Comparison of ENCODE assay signal across 8 cellular contexts in genomic region chr11:130069684-130070108, GRCh38. TPM values are rescaled to one million over a fixed set of nuclear protein-coding genes. Genes with fewer than 3 reads are reported as not detected.
DNase-seq lines count a peak whose midpoint lies in the region; FAIRE-seq and TF ChIP-seq lines count a peak whose summit lies in the region.

Gene APLP2, plus strand, starts transcription at chr11:130069894. Its CDS starts 84 bp downstream, at chr11:130069978.

- H3K9me2 ChIP-seq in MM.1S (replicated peaks; ENCODE audit: insufficient read depth, low read length), result no peaks in the 10 kb centered on the region

- H2AFZ ChIP-seq in MM.1S (ENCODE audit: low read length), result peak within 1 kb of the TSS; percentile 94

- peaks cover 3% of the 10 kb centered on the region for H3K27me3 Mint-ChIP-seq in nephron progenitor cell (ENCODE audit: low read depth, poor library complexity)
- peaks cover 11% of the 10 kb centered on the region for H3K27me3 Mint-ChIP-seq in stimulated activated naive CD8-positive, alpha-beta T cell treated with anti-CD3 and anti-CD28 coated beads, Interleukin-15, Interleukin-2, amounts not matched to agents 100 ng/mL and 50 ng/mL, for 24 hours

- peak within 1 kb of the TSS; percentile 58; the same call in 1 of the 2 replicates for H3K9ac ChIP-seq in MM.1S (ENCODE audit: low read length)

- peaks cover 14% of the 10 kb centered on the region for H3K4me1 ChIP-seq in MM.1S (ENCODE audit: low read length)

- H3K9me3 Mint-ChIP-seq in nephron progenitor cell, result peaks cover 3% of the 10 kb centered on the region
- H3K9me3 Mint-ChIP-seq in stimulated activated naive CD8-positive, alpha-beta T cell treated with anti-CD3 and anti-CD28 coated beads, Interleukin-15, Interleukin-2, amounts not matched to agents 100 ng/mL and 50 ng/mL, for 24 hours, result no peaks in the 10 kb centered on the region

- no peaks in the 10 kb centered on the region for H4K20me1 ChIP-seq in MM.1S (ENCODE audit: insufficient read depth, low read length)

- peak; percentile 99 for DNase-seq in HCEC 1CT
- peak; percentile 99 for DNase-seq in MM.1S
- peak; percentile 95 for DNase-seq in SHP77 treated with DMSO at 0.1 percent for 48 hours (lab: John Stamatoyannopoulos, UW)
- DNase-seq in activated effector memory CD4-positive, alpha-beta T cell treated with anti-CD3 and anti-CD28 coated beads, Interleukin-2, amount 50 U/mL, for 16 hours, result peak; percentile 99
- peak; percentile 98 for DNase-seq in fibroblast of the aortic adventitia (ENCODE audit: low read depth)
- peak; percentile 99 for DNase-seq in nephron progenitor cell

- peak within 1 kb of the TSS; percentile 77 for H3K27ac Mint-ChIP-seq in nephron progenitor cell
- H3K27ac Mint-ChIP-seq in stimulated activated naive CD8-positive, alpha-beta T cell treated with anti-CD3 and anti-CD28 coated beads, Interleukin-15, Interleukin-2, amounts not matched to agents 100 ng/mL and 50 ng/mL, for 24 hours, result peak within 1 kb of the TSS; percentile 63

- H3K4me3 ChIP-seq in MM.1S (ENCODE audit: low read length), result peak within 1 kb of the TSS; percentile 81
- peak within 1 kb of the TSS; percentile 86 for H3K4me3 ChIP-seq in fibroblast of the aortic adventitia (ENCODE audit: low read depth, low read length)

- H3K36me3 Mint-ChIP-seq in nephron progenitor cell (ENCODE audit: low read depth), result peaks cover 12% of the 10 kb centered on the region
- no peaks in the 10 kb centered on the region for H3K36me3 Mint-ChIP-seq in stimulated activated naive CD8-positive, alpha-beta T cell treated with anti-CD3 and anti-CD28 coated beads, Interleukin-15, Interleukin-2, amounts not matched to agents 100 ng/mL and 50 ng/mL, for 24 hours (ENCODE audit: low read depth)

- H3K4me1 Mint-ChIP-seq in nephron progenitor cell, result peaks cover 48% of the 10 kb centered on the region
- peaks cover 30% of the 10 kb centered on the region for H3K4me1 Mint-ChIP-seq in stimulated activated naive CD8-positive, alpha-beta T cell treated with anti-CD3 and anti-CD28 coated beads, Interleukin-15, Interleukin-2, amounts not matched to agents 100 ng/mL and 50 ng/mL, for 24 hours (ENCODE audit: low read depth)

- H3K4me2 ChIP-seq in MM.1S (ENCODE audit: low read depth, low read length), result peak within 1 kb of the TSS; percentile 97

- peak within 1 kb of the TSS; percentile 94 for H3K4me3 Mint-ChIP-seq in nephron progenitor cell
- peak within 1 kb of the TSS; percentile 86 for H3K4me3 Mint-ChIP-seq in stimulated activated naive CD8-positive, alpha-beta T cell treated with anti-CD3 and anti-CD28 coated beads, Interleukin-15, Interleukin-2, amounts not matched to agents 100 ng/mL and 50 ng/mL, for 24 hours

- peaks cover 13% of the 10 kb centered on the region for H3K79me2 ChIP-seq in MM.1S (ENCODE audit: low read length)

- H3K36me3 ChIP-seq in MM.1S (replicated peaks; ENCODE audit: insufficient read depth, low read length), result no peaks in the 10 kb centered on the region

- no peaks in the 10 kb centered on the region for H3K27me3 ChIP-seq in MM.1S (replicated peaks; ENCODE audit: insufficient read depth, low read length)

- TF ChIP-seq CTCF in MM.1S (IDR thresholded peaks at IDR 0.05; ENCODE audit: low read length) (no peak), fibroblast of the aortic adventitia (IDR thresholded peaks at IDR 0.05; ENCODE audit: insufficient read depth, low read length) (no peak), nephron progenitor cell (IDR thresholded peaks at IDR 0.05) (no peak)

- peak within 1 kb of the TSS; percentile 45; the same call in 1 of the 2 replicates for H3K27ac ChIP-seq in MM.1S (ENCODE audit: low read length)

- peak; percentile 71 for FAIRE-seq in G401.6 (lab: Jason Lieb, UNC)

- H3F3A ChIP-seq in MM.1S (ENCODE audit: insufficient read depth, low read length), result peaks cover 8% of the 10 kb centered on the region; the same call in 1 of the 2 replicates

- H3K9me3 ChIP-seq in MM.1S (replicated peaks; ENCODE audit: insufficient read depth, low read length), result no peaks in the 10 kb centered on the region

RNA-seq across cellular contexts. Expression of gene APLP2, which starts in this region (rescaled TPM):
- 724 and 1,292 TPM in 2 replicates for total RNA-seq in fibroblast of the aortic adventitia (ENCODE audit: low replicate concordance)

Comparison
In these comparisons a context has a peak if more than half of its experiments do, and no peak if none do; other contexts are left out.
1. Peak in every context shown above with its lines: DNase-seq, H3K4me3 ChIP-seq and H3K27ac ChIP-seq.